21 cellular contexts compared by ENCODE assay signal in genomic region chr1:9013824-9014223, GRCh38. TPM values are rescaled to one million over a fixed set of nuclear protein-coding genes. Genes with fewer than 3 reads are reported as not detected.
DNase-seq lines count a peak whose midpoint lies in the region; ATAC-seq and TF ChIP-seq lines count a peak whose summit lies in the region.
"Had no signal": no experiment of that assay in that cellular context is flagged by ENCODE, and none has a peak within 500 bp of the region (broad histone marks: within the 10 kb centered on the region; RNA-seq: fewer than 3 reads in every experiment).

No MANE protein-coding gene starts in this region.

- CTCF ChIA-PET in mammary epithelial cell (lab: Charles Lee; ENCODE audit: low non-redundant PET) = no interaction called here

- TF ChIP-seq CTCF in mammary epithelial cell (conservative IDR thresholded peaks at IDR 0.05 in 1 of 2, IDR thresholded peaks at IDR 0.05 in 1 of 2; ENCODE audit: extremely low read depth in 1 of 2, insufficient read depth in 1 of 2, low read depth in 1 of 2, low read length in 2 of 2) (no peak), osteoblast (IDR thresholded peaks at IDR 0.05; ENCODE audit: extremely low read depth, low read depth, low read length) (no peak)

- dilution Hi-C loops in mammary epithelial cell (cut with HindIII; ENCODE audit: low sequenced_read_pairs) = no loop called here

- H2AFZ ChIP-seq in mammary epithelial cell (ENCODE audit: low read depth, low read length) (no peak overlapping the region), osteoblast (ENCODE audit: low read length) (no peak overlapping the region)

- H3K79me2 ChIP-seq in mammary epithelial cell (ENCODE audit: insufficient read depth, low read length) (no peaks in the 10 kb centered on the region), osteoblast (ENCODE audit: insufficient read depth, low read length) (no peaks in the 10 kb centered on the region)

- in situ Hi-C loops in mammary epithelial cell (cut with MboI; ENCODE audit: low sequenced_read_pairs in 2 of 2) = no loop called here

- H3K4me1 ChIP-seq in mammary epithelial cell (ENCODE audit: insufficient read depth, low read length) = no peaks in the 10 kb centered on the region
- H3K4me1 ChIP-seq in osteoblast (ENCODE audit: insufficient read depth, low read length) = no peaks in the 10 kb centered on the region

- ATAC-seq in SK-N-SH treated with all-trans-retinoic acid at 6 μM for 48 hours (no peak), left cardiac atrium (no peak)
- ATAC-seq: HepG2 had no signal

- H3K4me3 ChIP-seq in mammary epithelial cell (replicated peaks in 1 of 3; ENCODE audit: insufficient read depth in 1 of 3, low read depth in 2 of 3, low read length in 3 of 3) (no peak overlapping the region), osteoblast (ENCODE audit: insufficient read depth, low read length) (no peak overlapping the region)
- H3K4me3 ChIP-seq: MG63 had no signal

- H3K9ac ChIP-seq in mammary epithelial cell (ENCODE audit: insufficient read depth, low read length) = no peak overlapping the region
- H3K9ac ChIP-seq: KMS-11 had no signal

- 49% methylated on average over 5 of the region's 8 CpGs for WGBS in mammary epithelial cell (ENCODE audit: low coverage, missing lambda C conversion rate)

- no peaks in the 10 kb centered on the region for H4K20me1 ChIP-seq in mammary epithelial cell (ENCODE audit: insufficient read depth, low read length)
- H4K20me1 ChIP-seq in osteoblast (ENCODE audit: insufficient read depth, low read length) = no peaks in the 10 kb centered on the region

- H3K4me2 ChIP-seq in mammary epithelial cell (ENCODE audit: insufficient read depth, low read depth, low read length) = no peak overlapping the region
- no peak overlapping the region for H3K4me2 ChIP-seq in osteoblast (ENCODE audit: insufficient read depth, low read length)
- H3K4me2 ChIP-seq: KMS-11 had no signal

- H3K9me3 ChIP-seq in mammary epithelial cell (replicated peaks; ENCODE audit: insufficient read depth, low read length) (no peaks in the 10 kb centered on the region), osteoblast (ENCODE audit: low read depth, low read length) (no peaks in the 10 kb centered on the region)
- H3K9me3 ChIP-seq: MG63 had no signal

- intact Hi-C loops in mammary epithelial cell (cut with micrococcal nuclease) = no loop called here
- intact Hi-C loops in left cardiac atrium (cut with DNase I) = no loop called here

- H3K27me3 ChIP-seq in mammary epithelial cell (ENCODE audit: insufficient read depth, low read length) (no peaks in the 10 kb centered on the region), osteoblast (ENCODE audit: insufficient read depth, low read length) (no peaks in the 10 kb centered on the region)
- H3K27me3 ChIP-seq: MG63 had no signal

- H3K36me3 ChIP-seq in mammary epithelial cell (ENCODE audit: insufficient read depth, low read length) = no peaks in the 10 kb centered on the region
- no peaks in the 10 kb centered on the region for H3K36me3 ChIP-seq in osteoblast (ENCODE audit: insufficient read depth, low read length)
- H3K36me3 ChIP-seq: MG63 had no signal

- BruUV-seq in mammary epithelial cell (replicated peaks; lab: Mats Ljungman, UMichigan) = no TSS peak

- peak; percentile 66 for DNase-seq in DMS79 treated with DMSO at 0.1 percent for 48 hours (lab: John Stamatoyannopoulos, UW)
- DNase-seq in NAMALWA (ENCODE audit: low spot score) = peak; percentile 33
- peak; percentile 40 for DNase-seq in mammary epithelial cell
- peak; percentile 50 for DNase-seq in osteoblast (ENCODE audit: insufficient read length, low spot score, missing footprints)
- no peak for DNase-seq in OCI-M2 (lab: John Stamatoyannopoulos, UW; ENCODE audit: unreplicated experiment)
- no peak for DNase-seq in left cardiac atrium
- DNase-seq: CD4-positive, CD25-positive, alpha-beta regulatory T cell; COR-L47; DMS153; GOT3; MG63; NCI-H1092; NCI-H1436 treated with DMSO at 0.1 percent for 48 hours; NCI-H2029 treated with DMSO at 0.1 percent for 48 hours; NCI-H510A treated with DMSO at 0.1 percent for 48 hours; NCI-H774; OCI-M1 had no signal

- H3K27ac ChIP-seq in mammary epithelial cell (ENCODE audit: insufficient read depth, low read depth, low read length) = no peak overlapping the region
- no peak overlapping the region for H3K27ac ChIP-seq in osteoblast (ENCODE audit: low read depth, low read length)
- H3K27ac ChIP-seq: KMS-11, RWPE1 had no signal

TF ChIP-seq in SK-N-SH treated with all-trans-retinoic acid at 6 μM for 48 hours, 23 proteins besides CTCF, POLR2A, EP300 and RAD21:
- TF ChIP-seq ZNF8 (CRISPR knock-in tag; IDR thresholded peaks at IDR 0.05) (no peak), ZFP3 (CRISPR knock-in tag; IDR thresholded peaks at IDR 0.05) (no peak), ZC3H10 (CRISPR knock-in tag; IDR thresholded peaks at IDR 0.05) (no peak), TOX (CRISPR knock-in tag; IDR thresholded peaks at IDR 0.05; ENCODE audit: borderline replicate concordance) (no peak), ISL1 (CRISPR knock-in tag; IDR thresholded peaks at IDR 0.05) (no peak), CSDC2 (CRISPR knock-in tag; IDR thresholded peaks at IDR 0.05) (no peak), GLIS3 (CRISPR knock-in tag; IDR thresholded peaks at IDR 0.05) (no peak), TSHZ2 (CRISPR knock-in tag; IDR thresholded peaks at IDR 0.05) (no peak), ZNF565 (CRISPR knock-in tag; conservative IDR thresholded peaks at IDR 0.05; ENCODE audit: low read depth) (no peak), ARNTL (CRISPR knock-in tag; IDR thresholded peaks at IDR 0.05; ENCODE audit: borderline replicate concordance, low read depth) (no peak), CSRNP3 (CRISPR knock-in tag; IDR thresholded peaks at IDR 0.05) (no peak), TCF4 (CRISPR knock-in tag; IDR thresholded peaks at IDR 0.05; ENCODE audit: borderline replicate concordance) (no peak), CREB5 (CRISPR knock-in tag; IDR thresholded peaks at IDR 0.05; ENCODE audit: low read depth) (no peak)

RNA-seq across cellular contexts. Expression of gene SLC2A7, which starts 12.4 kb away (rescaled TPM):
- total RNA-seq in mammary epithelial cell (not detected), osteoblast (not detected in 2 replicates), left cardiac atrium (not detected)
- polyA plus RNA-seq in mammary epithelial cell = not detected
- polyA minus RNA-seq in mammary epithelial cell = not detected
- total RNA-seq: CD4-positive, CD25-positive, alpha-beta regulatory T cell; HepG2 had no signal
- polyA plus RNA-seq: CD4-positive, CD25-positive, alpha-beta regulatory T cell; HepG2 had no signal

RNA-seq across cellular contexts. Expression of gene SLC2A5, which starts 55.6 kb away (rescaled TPM):
- under 1 TPM; under 0.01 to 0.38 TPM for total RNA-seq in mammary epithelial cell
- polyA plus RNA-seq in mammary epithelial cell = 0.19 TPM
- not detected for polyA minus RNA-seq in mammary epithelial cell
- total RNA-seq in osteoblast = 11.2 and 22.4 TPM in 2 replicates
- total RNA-seq in left cardiac atrium = 1 to 10 TPM; 2.0 to 3.8 TPM

Comparison
In these comparisons a context has a peak if more than half of its experiments do, and no peak if none do; other contexts are left out.
1. DNase-seq: peak in DMS79 treated with DMSO at 0.1 percent for 48 hours (single experiment), NAMALWA (single experiment), mammary epithelial cell (single experiment) and osteoblast (single experiment); none in OCI-M2 (single experiment) and left cardiac atrium (single experiment).